In genomic region chr7:129108583-129108982, GRCh38 we compare ENCODE assay signal across 16 cellular contexts. TPM values are rescaled to one million over a fixed set of nuclear protein-coding genes. Genes with fewer than 3 reads are reported as not detected.
DNase-seq lines count a peak whose midpoint lies in the region; ATAC-seq and TF ChIP-seq lines count a peak whose summit lies in the region.
"Had no signal": no experiment of that assay in that cellular context is flagged by ENCODE, and none has a peak within 500 bp of the region (broad histone marks: within the 10 kb centered on the region; RNA-seq: fewer than 3 reads in every experiment).

No MANE protein-coding gene starts in this region.

- no peak overlapping the region for H3K27ac ChIP-seq in osteoblast (ENCODE audit: low read depth, low read length)
- H3K27ac ChIP-seq: 22Rv1, C4-2B, Peyer's patch had no signal

- no peaks in the 10 kb centered on the region for H3K9me3 ChIP-seq in osteoblast (ENCODE audit: low read depth, low read length)
- H3K9me3 ChIP-seq: Peyer's patch had no signal

- DNase-seq in DMS53 (lab: John Stamatoyannopoulos, UW) (peak; percentile 25), DMS53 treated with DMSO at 0.1 percent for 48 hours (lab: John Stamatoyannopoulos, UW; ENCODE audit: unreplicated experiment) (no peak), amniotic epithelial cell (ENCODE audit: low read depth) (peak; percentile 32), foreskin fibroblast (peak; percentile 7 to 15), osteoblast (ENCODE audit: insufficient read length, low spot score, missing footprints) (no peak), ACHN (no peak)
- DNase-seq: DMS153, NCI-H1436, NCI-H2081, NCI-H510A treated with DMSO at 0.1 percent for 48 hours, Peyer's patch, SHP77 treated with DMSO at 0.1 percent for 48 hours had no signal

- H3K4me3 ChIP-seq in foreskin fibroblast (ENCODE audit: low read depth in 1 of 2, low read length in 2 of 2) (no peak overlapping the region), osteoblast (ENCODE audit: insufficient read depth, low read length) (no peak overlapping the region)
- H3K4me3 ChIP-seq: Peyer's patch had no signal

- peaks cover 4% of the 10 kb centered on the region for H3K27me3 ChIP-seq in osteoblast (ENCODE audit: insufficient read depth, low read length)
- H3K27me3 ChIP-seq: Peyer's patch had no signal

- in situ Hi-C loops in ACHN (cut with HindIII; ENCODE audit: low pct_ligation_motif_present, low pct_unique_long_range_greater_than_20kb, low sequenced_read_pairs): no loop called here

- TF ChIP-seq CTCF in foreskin fibroblast (IDR thresholded peaks at IDR 0.05; ENCODE audit: low read depth, low read length) (no peak), osteoblast (IDR thresholded peaks at IDR 0.05; ENCODE audit: extremely low read depth, low read depth, low read length) (no peak)

- H4K20me1 ChIP-seq in osteoblast (ENCODE audit: insufficient read depth, low read length): no peaks in the 10 kb centered on the region

- no peaks in the 10 kb centered on the region for H3K4me1 ChIP-seq in osteoblast (ENCODE audit: insufficient read depth, low read length)

- no peaks in the 10 kb centered on the region for H3K36me3 ChIP-seq in osteoblast (ENCODE audit: insufficient read depth, low read length)
- H3K36me3 ChIP-seq: Peyer's patch had no signal

- H3K79me2 ChIP-seq in osteoblast (ENCODE audit: insufficient read depth, low read length): no peaks in the 10 kb centered on the region

- H3K4me2 ChIP-seq in osteoblast (ENCODE audit: insufficient read depth, low read length): no peak overlapping the region

- peak overlapping the region; percentile 53 for H2AFZ ChIP-seq in osteoblast (ENCODE audit: low read length)

- ATAC-seq in GM18517 (IDR thresholded peaks at IDR 0.05; ENCODE audit: unreplicated experiment): no peak
- no peak for ATAC-seq in GM18511 (IDR thresholded peaks at IDR 0.05; ENCODE audit: unreplicated experiment)

RNA-seq across cellular contexts. Expression of gene TSPAN33, which starts 35.9 kb away (rescaled TPM):
- under 0.01 and 0.36 TPM in 2 replicates for total RNA-seq in osteoblast

RNA-seq across cellular contexts. Expression of gene TNPO3, which starts 53.7 kb away (rescaled TPM):
- 54.5 and 56.1 TPM in 2 replicates for total RNA-seq in osteoblast

Comparison
In these comparisons a context has a peak if more than half of its experiments do, and no peak if none do; other contexts are left out.
1. DNase-seq: peak in DMS53 (single experiment), amniotic epithelial cell (single experiment) and foreskin fibroblast (2 of 2); none in DMS53 treated with DMSO at 0.1 percent for 48 hours (single experiment), osteoblast (single experiment) and ACHN (single experiment).